1 cellular context compared by ENCODE assay signal in genomic region chr1:6184083-6184783, GRCh38.
TF ChIP-seq lines count a peak whose summit lies in the region.

No MANE protein-coding gene starts in this region.

TF ChIP-seq in endothelial cell of umbilical vein, 7 proteins besides CTCF, POLR2A, EP300 and RAD21:
- no peak for TF ChIP-seq EZH2 (IDR thresholded peaks at IDR 0.05; ENCODE audit: borderline replicate concordance, low read depth, low read length, severe bottlenecking)
- no peak for TF ChIP-seq FOS (IDR thresholded peaks at IDR 0.05; ENCODE audit: borderline replicate concordance, insufficient read depth, low read length)
- TF ChIP-seq POLR2AphosphoS5 (IDR thresholded peaks at IDR 0.05; ENCODE audit: insufficient read depth, low read depth, low read length) = peak; percentile 51
